In genomic region chr19:33064117-33064777, GRCh38 we compare ENCODE assay signal across 8 cellular contexts. TPM values are rescaled to one million over a fixed set of nuclear protein-coding genes. Genes with fewer than 3 reads are reported as not detected.
DNase-seq lines count a peak whose midpoint lies in the region; ATAC-seq, FAIRE-seq and TF ChIP-seq lines count a peak whose summit lies in the region.

No MANE protein-coding gene starts in this region.

- H3K9me3 Mint-ChIP-seq in activated naive CD8-positive, alpha-beta T cell treated with anti-CD3 and anti-CD28 coated beads for 36 hours: no peaks in the 10 kb centered on the region

- H3K27me3 Mint-ChIP-seq in activated naive CD8-positive, alpha-beta T cell treated with anti-CD3 and anti-CD28 coated beads for 36 hours: peaks cover 37% of the 10 kb centered on the region

- no peak for FAIRE-seq in H54 (lab: Jason Lieb, UNC)

- no peaks in the 10 kb centered on the region for H3K9me3 ChIP-seq in iPS-18c (ENCODE audit: control insufficient read depth, insufficient read depth, low read length)

- H3K36me3 Mint-ChIP-seq in activated naive CD8-positive, alpha-beta T cell treated with anti-CD3 and anti-CD28 coated beads for 36 hours: no peaks in the 10 kb centered on the region

- peak; percentile 45 for DNase-seq in H54 (ENCODE audit: insufficient read length, low spot score)
- peak; percentile 60 for DNase-seq in NCI-H345 treated with DMSO at 0.1 percent for 48 hours (lab: John Stamatoyannopoulos, UW; ENCODE audit: unreplicated experiment)
- DNase-seq in activated naive CD8-positive, alpha-beta T cell treated with anti-CD3 and anti-CD28 coated beads for 36 hours: peak; percentile 38
- peak; percentile 26 for DNase-seq in stimulated activated CD4-positive, alpha-beta T cell treated with anti-CD3 and anti-CD28 coated beads, Interleukin-4, amount 100 ng/mL, for 1 hour
- no peak for DNase-seq in kidney glomerular epithelial cell (lab: John Stamatoyannopoulos, UW)

- H3K4me3 Mint-ChIP-seq in activated naive CD8-positive, alpha-beta T cell treated with anti-CD3 and anti-CD28 coated beads for 36 hours: peak overlapping the region; percentile 71

- H3K4me3 ChIP-seq in GM08714 (ENCODE audit: low read length) (peak overlapping the region; percentile 22), iPS-18c (ENCODE audit: insufficient read depth, low read depth, low read length) (peak overlapping the region; percentile 75)

- no peak for TF ChIP-seq POLR2A in H54 (IDR thresholded peaks at IDR 0.05; ENCODE audit: low read depth, low read length)

- no peaks in the 10 kb centered on the region for H3K4me1 Mint-ChIP-seq in activated naive CD8-positive, alpha-beta T cell treated with anti-CD3 and anti-CD28 coated beads for 36 hours

- no peak for ATAC-seq in GM18520 (IDR thresholded peaks at IDR 0.05; ENCODE audit: unreplicated experiment)

- no peak overlapping the region for H3K27ac Mint-ChIP-seq in activated naive CD8-positive, alpha-beta T cell treated with anti-CD3 and anti-CD28 coated beads for 36 hours

RNA-seq across cellular contexts. Expression of gene RHPN2, which starts 0.4 kb away (rescaled TPM):
- 1 to 10 TPM; 4.5 to 5.3 TPM for total RNA-seq in activated naive CD8-positive, alpha-beta T cell treated with anti-CD3 and anti-CD28 coated beads for 36 hours

RNA-seq across cellular contexts. Expression of gene GPATCH1, which starts 16.7 kb away (rescaled TPM):
- 10 to 100 TPM; 10.6 to 11.8 TPM for total RNA-seq in activated naive CD8-positive, alpha-beta T cell treated with anti-CD3 and anti-CD28 coated beads for 36 hours
